Comparison of ENCODE assay signal across 17 cellular contexts in genomic region chr5:132303589-132303988, GRCh38. TPM values are rescaled to one million over a fixed set of nuclear protein-coding genes. Genes with fewer than 3 reads are reported as not detected.
DNase-seq lines count a peak whose midpoint lies in the region; ATAC-seq and TF ChIP-seq lines count a peak whose summit lies in the region.
"Had no signal": no experiment of that assay in that cellular context is flagged by ENCODE, and none has a peak within 500 bp of the region (broad histone marks: within the 10 kb centered on the region; RNA-seq: fewer than 3 reads in every experiment).

No MANE protein-coding gene starts in this region.

- no peaks in the 10 kb centered on the region for H3K4me1 Mint-ChIP-seq in stimulated activated effector memory CD8-positive, alpha-beta T cell treated with anti-CD3 and anti-CD28 coated beads, Interleukin-12 subunit alpha, Interleukin-12 subunit beta, amount 100 ng/mL, for 72 hours
- H3K4me1 Mint-ChIP-seq in activated T-helper 1 cell treated with anti-CD3 and anti-CD28 coated beads, Interleukin-12 subunit alpha, Interleukin-12 subunit beta, Interleukin-2, Interleukin-4 antibody, amounts not matched to agents 30 ng/mL and 10 ng/mL and 1 ng/mL, durations not matched to agents 14 hours and 24 hours and 36 hours (ENCODE audit: low read depth), result no peaks in the 10 kb centered on the region
- H3K4me1 Mint-ChIP-seq: CD4-positive, alpha-beta memory T cell had no signal

- POLR2A ChIA-PET in IMR-90 (lab: Charles Lee; ENCODE audit: unreplicated experiment), result no interaction called here
- POLR2A ChIA-PET in OCI-LY7 (lab: Charles Lee), result interaction anchor here (0.6 to 1.2 kb wide), 3 partner anchors 12 to 31 kb away, joined by 3 to 5 read pairs (median 3); no protein-coding TSS in a partner anchor

- no peak overlapping the region for H3K23ac ChIP-seq in IMR-90 (ENCODE audit: low read depth, low read length)

- H3K36me3 ChIP-seq in IMR-90 (ENCODE audit: control insufficient read depth, insufficient read depth, low read length) (no peaks in the 10 kb centered on the region), neutrophil (peaks cover 26% of the 10 kb centered on the region), esophagus squamous epithelium (no peaks in the 10 kb centered on the region), OCI-LY7 (ENCODE audit: insufficient read depth, low read length) (no peaks in the 10 kb centered on the region)
- H3K36me3 ChIP-seq: HAP-1 had no signal

- dilution Hi-C loops in IMR-90 (cut with HindIII; ENCODE audit: low sequenced_read_pairs, unreplicated experiment), result no loop called here

- no peak overlapping the region for H3K14ac ChIP-seq in IMR-90 (replicated peaks; ENCODE audit: low read depth, low read length)

- peaks cover 5% of the 10 kb centered on the region for H3K9me3 Mint-ChIP-seq in stimulated activated effector memory CD8-positive, alpha-beta T cell treated with anti-CD3 and anti-CD28 coated beads, Interleukin-12 subunit alpha, Interleukin-12 subunit beta, amount 100 ng/mL, for 72 hours
- H3K9me3 Mint-ChIP-seq in activated T-helper 1 cell treated with anti-CD3 and anti-CD28 coated beads, Interleukin-12 subunit alpha, Interleukin-12 subunit beta, Interleukin-2, Interleukin-4 antibody, amounts not matched to agents 30 ng/mL and 10 ng/mL and 1 ng/mL, durations not matched to agents 14 hours and 24 hours and 36 hours, result peaks cover 7% of the 10 kb centered on the region

- H3K56ac ChIP-seq in IMR-90 (ENCODE audit: extremely low read depth, insufficient read depth, low read length), result no peak overlapping the region

- H3K79me2 ChIP-seq in OCI-LY7 (ENCODE audit: insufficient read depth, low read depth, low read length), result no peaks in the 10 kb centered on the region

- H2BK15ac ChIP-seq in IMR-90 (ENCODE audit: low read depth, low read length), result no peak overlapping the region

- in situ Hi-C loops in IMR-90 (cut with MboI; ENCODE audit: low sequenced_read_pairs), result no loop called here

- H4K8ac ChIP-seq in IMR-90 (ENCODE audit: low read depth in 2 of 2, low read length in 2 of 2), result no peak overlapping the region; a peak in 1 of 4 replicates

- no peak overlapping the region for H2AK5ac ChIP-seq in IMR-90 (ENCODE audit: low read depth, low read length)

- H2BK20ac ChIP-seq in IMR-90 (ENCODE audit: low read depth, low read length), result no peak overlapping the region

- ATAC-seq in IMR-90 (ENCODE audit: low read depth), result no peak
- no peak for ATAC-seq in stimulated activated effector memory CD8-positive, alpha-beta T cell treated with anti-CD3 and anti-CD28 coated beads, Interleukin-12 subunit alpha, Interleukin-12 subunit beta, amount 100 ng/mL, for 72 hours
- ATAC-seq: HepG2 had no signal

- no CpG with 5 or more reads among the region's 6 CpGs for WGBS in IMR-90 (ENCODE audit: extremely low coverage in 2 of 2, insufficient read length in 1 of 2), 2 experiments
- 90 to 95% methylated on average over 5 of the region's 6 CpGs for WGBS in esophagus squamous epithelium, 2 donors

- peaks cover 12% of the 10 kb centered on the region; the same call in 1 of the 2 replicates for H3K9me1 ChIP-seq in IMR-90 (ENCODE audit: insufficient read depth, low read length)

- no peak overlapping the region for H3K27ac Mint-ChIP-seq in stimulated activated effector memory CD8-positive, alpha-beta T cell treated with anti-CD3 and anti-CD28 coated beads, Interleukin-12 subunit alpha, Interleukin-12 subunit beta, amount 100 ng/mL, for 72 hours
- H3K27ac Mint-ChIP-seq in activated T-helper 1 cell treated with anti-CD3 and anti-CD28 coated beads, Interleukin-12 subunit alpha, Interleukin-12 subunit beta, Interleukin-2, Interleukin-4 antibody, amounts not matched to agents 30 ng/mL and 10 ng/mL and 1 ng/mL, durations not matched to agents 14 hours and 24 hours and 36 hours, result no peak overlapping the region

- H4K5ac ChIP-seq in IMR-90 (ENCODE audit: low read depth, low read length), result no peak overlapping the region

- peak overlapping the region; percentile 14 for H2AFZ ChIP-seq in IMR-90 (replicated peaks; ENCODE audit: low read length, poor library complexity)
- H2AFZ ChIP-seq in OCI-LY7 (ENCODE audit: low read length), result no peak overlapping the region

- no peak for DNase-seq in IMR-90
- no peak for DNase-seq in esophagus squamous epithelium (lab: John Stamatoyannopoulos, UW)
- DNase-seq in stimulated activated effector memory CD8-positive, alpha-beta T cell treated with anti-CD3 and anti-CD28 coated beads, Interleukin-12 subunit alpha, Interleukin-12 subunit beta, amount 100 ng/mL, for 72 hours (ENCODE audit: low spot score in 2 of 2), result no peak
- DNase-seq in activated T-helper 1 cell treated with anti-CD3 and anti-CD28 coated beads, Interleukin-12 subunit alpha, Interleukin-12 subunit beta, Interleukin-2, Interleukin-4 antibody, amounts not matched to agents 30 ng/mL and 10 ng/mL and 1 ng/mL, durations not matched to agents 14 hours and 24 hours and 36 hours (ENCODE audit: low spot score), result no peak
- no peak for DNase-seq in OCI-LY7 (ENCODE audit: low spot score)
- DNase-seq: ACHN; CD4-positive, alpha-beta memory T cell; DMS79 treated with DMSO at 0.1 percent for 48 hours; EL; GOT3 had no signal

- CTCF ChIA-PET in IMR-90 (lab: Yijun Ruan, JAX), result no interaction called here
- CTCF ChIA-PET in OCI-LY7 (lab: Charles Lee; ENCODE audit: unreplicated experiment), result no interaction called here

- H3K4me3 ChIP-seq in IMR-90 (ENCODE audit: insufficient read depth, low read depth, low read length) (no peak overlapping the region), neutrophil (ENCODE audit: low read depth in 1 of 2, low read length in 1 of 2) (no peak overlapping the region), esophagus squamous epithelium (no peak overlapping the region), OCI-LY7 (ENCODE audit: low read depth, low read length, poor library complexity, severe bottlenecking) (no peak overlapping the region)
- H3K4me3 ChIP-seq: BLaER1 treated with 17β-estradiol and CSF1 and Interleukin-3, amounts not matched to agents 10 nM and 100 nM; HAP-1 had no signal

- H3K4me2 ChIP-seq in IMR-90 (ENCODE audit: low read depth, low read length) (no peak overlapping the region), OCI-LY7 (ENCODE audit: low read length) (no peak overlapping the region)
- H3K4me2 ChIP-seq: BLaER1 treated with 17β-estradiol and CSF1 and Interleukin-3, amounts not matched to agents 10 nM and 100 nM had no signal

- H3K4me3 Mint-ChIP-seq in stimulated activated effector memory CD8-positive, alpha-beta T cell treated with anti-CD3 and anti-CD28 coated beads, Interleukin-12 subunit alpha, Interleukin-12 subunit beta, amount 100 ng/mL, for 72 hours, result no peak overlapping the region
- H3K4me3 Mint-ChIP-seq in activated T-helper 1 cell treated with anti-CD3 and anti-CD28 coated beads, Interleukin-12 subunit alpha, Interleukin-12 subunit beta, Interleukin-2, Interleukin-4 antibody, amounts not matched to agents 30 ng/mL and 10 ng/mL and 1 ng/mL, durations not matched to agents 14 hours and 24 hours and 36 hours, result no peak overlapping the region

- no peak overlapping the region for H3K4ac ChIP-seq in IMR-90 (ENCODE audit: low read depth, low read length)

- BruUV-seq in IMR-90 (replicated peaks; lab: Mats Ljungman, UMichigan) (no TSS peak), OCI-LY7 (replicated peaks; lab: Mats Ljungman, UMichigan) (no TSS peak)

- no peak for TF ChIP-seq CTCF in C4-2B (conservative IDR thresholded peaks at IDR 0.05)
- no peak for TF ChIP-seq CTCF in IMR-90 (conservative IDR thresholded peaks at IDR 0.05; ENCODE audit: low read depth, low read length)
- no peak for TF ChIP-seq CTCF in VCaP (conservative IDR thresholded peaks at IDR 0.05)
- no peak for TF ChIP-seq CTCF in neutrophil (IDR thresholded peaks at IDR 0.05)
- no peak for TF ChIP-seq CTCF in esophagus squamous epithelium (IDR thresholded peaks at IDR 0.05)
- TF ChIP-seq CTCF in OCI-LY7 (conservative IDR thresholded peaks at IDR 0.05; ENCODE audit: low read length), result no peak

- H3K27me3 ChIP-seq in IMR-90 (ENCODE audit: control insufficient read depth, insufficient read depth, low read length) (no peaks in the 10 kb centered on the region), neutrophil (no peaks in the 10 kb centered on the region), esophagus squamous epithelium (no peaks in the 10 kb centered on the region)
- H3K27me3 ChIP-seq: BLaER1 treated with 17β-estradiol and CSF1 and Interleukin-3, amounts not matched to agents 10 nM and 100 nM had no signal

- H3K9me3 ChIP-seq in IMR-90 (ENCODE audit: control insufficient read depth, insufficient read depth, low read length) (no peaks in the 10 kb centered on the region; the same call in 1 of the 2 replicates), neutrophil (no peaks in the 10 kb centered on the region), esophagus squamous epithelium (no peaks in the 10 kb centered on the region), OCI-LY7 (ENCODE audit: low read length) (no peaks in the 10 kb centered on the region)

- no peak overlapping the region for H4K91ac ChIP-seq in IMR-90 (ENCODE audit: insufficient read depth, low read depth, low read length)

- TF ChIP-seq POLR2A in IMR-90 (IDR thresholded peaks at IDR 0.05; ENCODE audit: low read depth, low read length) (no peak), esophagus squamous epithelium (IDR thresholded peaks at IDR 0.05) (no peak)

- H2AK9ac ChIP-seq in IMR-90 (replicated peaks; ENCODE audit: low read depth, low read length, poor library complexity), result no peak overlapping the region

- H3K27me3 Mint-ChIP-seq in activated T-helper 1 cell treated with anti-CD3 and anti-CD28 coated beads, Interleukin-12 subunit alpha, Interleukin-12 subunit beta, Interleukin-2, Interleukin-4 antibody, amounts not matched to agents 30 ng/mL and 10 ng/mL and 1 ng/mL, durations not matched to agents 14 hours and 24 hours and 36 hours (ENCODE audit: insufficient read depth), result peaks cover 3% of the 10 kb centered on the region

- H3K18ac ChIP-seq in IMR-90 (ENCODE audit: low read depth, low read length), result no peak overlapping the region

- intact Hi-C loops in IMR-90 (cut with micrococcal nuclease) (no loop called here), esophagus squamous epithelium (cut with DNase I) (no loop called here), OCI-LY7 (cut with micrococcal nuclease; ENCODE audit: unreplicated experiment) (no loop called here)
- intact Hi-C loops in activated T-helper 1 cell treated with anti-CD3 and anti-CD28 coated beads, Interleukin-12 subunit alpha, Interleukin-12 subunit beta, Interleukin-2, Interleukin-4 antibody, amounts not matched to agents 30 ng/mL and 10 ng/mL and 1 ng/mL, durations not matched to agents 14 hours and 24 hours and 36 hours (cut with micrococcal nuclease), result no loop called here

- H3K79me1 ChIP-seq in IMR-90 (ENCODE audit: low read depth in 1 of 2, low read length in 2 of 2), result peaks cover 30 to 40% of the 10 kb centered on the region in 2 experiments

- H2BK120ac ChIP-seq in IMR-90 (ENCODE audit: low read depth, low read length), result no peak overlapping the region

- H4K20me1 ChIP-seq in IMR-90 (ENCODE audit: insufficient read depth, low read length) (no peaks in the 10 kb centered on the region), OCI-LY7 (ENCODE audit: insufficient read depth, low read length) (no peaks in the 10 kb centered on the region)

- H3K27ac ChIP-seq in C4-2B (peak overlapping the region; percentile 12; the same call in 1 of the 2 replicates), IMR-90 (ENCODE audit: insufficient read depth, low read length) (no peak overlapping the region), VCaP (peak overlapping the region; percentile 68; the same call in 1 of the 2 replicates), neutrophil (peak overlapping the region; percentile 13), esophagus squamous epithelium (no peak overlapping the region), OCI-LY7 (ENCODE audit: low read depth, low read length, poor library complexity, severe bottlenecking) (no peak overlapping the region)
- H3K27ac ChIP-seq: BLaER1 treated with 17β-estradiol and CSF1 and Interleukin-3, amounts not matched to agents 10 nM and 100 nM had no signal

- no peak for TF ChIP-seq RAD21 in IMR-90 (IDR thresholded peaks at IDR 0.05; ENCODE audit: low read length)

- H3K4me1 ChIP-seq in IMR-90 (ENCODE audit: control insufficient read depth, insufficient read depth, low read length) (no peaks in the 10 kb centered on the region), neutrophil (ENCODE audit: control insufficient read depth in 1 of 2, insufficient read depth in 1 of 2, low read depth in 1 of 2, low read length in 1 of 2) (peaks cover 47 to 53% of the 10 kb centered on the region in 2 experiments), esophagus squamous epithelium (no peaks in the 10 kb centered on the region), OCI-LY7 (ENCODE audit: insufficient read depth, low read length, poor library complexity, severe bottlenecking) (no peaks in the 10 kb centered on the region)

- H2BK5ac ChIP-seq in IMR-90 (ENCODE audit: low read depth, low read length, poor library complexity, severe bottlenecking), result no peak overlapping the region

- H3K9ac ChIP-seq in IMR-90 (ENCODE audit: low read depth, low read length), result no peak overlapping the region
- H3K9ac ChIP-seq: BLaER1 treated with 17β-estradiol and CSF1 and Interleukin-3, amounts not matched to agents 10 nM and 100 nM had no signal

- H3K36me3 Mint-ChIP-seq in stimulated activated effector memory CD8-positive, alpha-beta T cell treated with anti-CD3 and anti-CD28 coated beads, Interleukin-12 subunit alpha, Interleukin-12 subunit beta, amount 100 ng/mL, for 72 hours, result no peaks in the 10 kb centered on the region
- peaks cover 4% of the 10 kb centered on the region for H3K36me3 Mint-ChIP-seq in activated T-helper 1 cell treated with anti-CD3 and anti-CD28 coated beads, Interleukin-12 subunit alpha, Interleukin-12 subunit beta, Interleukin-2, Interleukin-4 antibody, amounts not matched to agents 30 ng/mL and 10 ng/mL and 1 ng/mL, durations not matched to agents 14 hours and 24 hours and 36 hours (ENCODE audit: low read depth)

- no peaks in the 10 kb centered on the region for H3K9me2 ChIP-seq in OCI-LY7 (ENCODE audit: insufficient read depth, low read length)

RNA-seq across cellular contexts. Expression of gene SLC22A4, which starts 9.4 kb away (rescaled TPM):
- 2.8 and 3.2 TPM in 2 replicates for total RNA-seq in IMR-90 (2012; rRNA removed)
- polyA plus RNA-seq in IMR-90 (2012; rRNA removed), result 2.5 and 2.6 TPM in 2 replicates
- polyA plus RNA-seq in IMR-90 (2012; cell fraction: cytosol; rRNA removed), result 1.2 and 2.1 TPM in 2 replicates
- polyA plus RNA-seq in IMR-90 (2012; cell fraction: nucleus; rRNA removed; ENCODE audit: low replicate concordance), result 7.0 and 12.7 TPM in 2 replicates
- under 1 TPM in 3 of 4 donors, not detected in 1; 0.11 to 0.79 (median 0.38) TPM for total RNA-seq in esophagus squamous epithelium
- 1.6 and 2.6 TPM in 2 replicates for total RNA-seq in activated T-helper 1 cell treated with anti-CD3 and anti-CD28 coated beads, Interleukin-12 subunit alpha, Interleukin-12 subunit beta, Interleukin-2, Interleukin-4 antibody, amounts not matched to agents 30 ng/mL and 10 ng/mL and 1 ng/mL, durations not matched to agents 14 hours and 24 hours and 36 hours
- not detected in 2 replicates for total RNA-seq in OCI-LY7 (2014; rRNA removed; shearing (Covaris generic))
- total RNA-seq in OCI-LY7 (2022), result not detected in 2 replicates
- polyA plus RNA-seq: CD4-positive, alpha-beta memory T cell had no signal

RNA-seq across cellular contexts. Expression of gene PDLIM4, which starts 46.1 kb away (rescaled TPM):
- total RNA-seq in IMR-90 (2012; rRNA removed), result 61.1 and 97.5 TPM in 2 replicates
- 214 and 225 TPM in 2 replicates for polyA plus RNA-seq in IMR-90 (2012; rRNA removed)
- polyA plus RNA-seq in IMR-90 (2012; cell fraction: cytosol; rRNA removed), result 62.0 and 132 TPM in 2 replicates
- polyA plus RNA-seq in IMR-90 (2012; cell fraction: nucleus; rRNA removed; ENCODE audit: low replicate concordance), result 199 and 416 TPM in 2 replicates
- total RNA-seq in esophagus squamous epithelium, result 10 to 100 TPM; 16.5 to 79.2 (median 47.7) TPM
- 1.4 and 2.0 TPM in 2 replicates for total RNA-seq in activated T-helper 1 cell treated with anti-CD3 and anti-CD28 coated beads, Interleukin-12 subunit alpha, Interleukin-12 subunit beta, Interleukin-2, Interleukin-4 antibody, amounts not matched to agents 30 ng/mL and 10 ng/mL and 1 ng/mL, durations not matched to agents 14 hours and 24 hours and 36 hours
- total RNA-seq in OCI-LY7 (2014; rRNA removed; shearing (Covaris generic)), result not detected in 2 replicates
- not detected in 2 replicates for total RNA-seq in OCI-LY7 (2022)
- total RNA-seq: A172; CD4-positive, alpha-beta memory T cell had no signal
- polyA plus RNA-seq: CD4-positive, alpha-beta memory T cell had no signal

Comparison
In these comparisons a context has a peak if more than half of its experiments do, and no peak if none do; other contexts are left out.
1. H3K27ac ChIP-seq: peak in C4-2B (single experiment), VCaP (single experiment) and neutrophil (single experiment); none in IMR-90 (single experiment), esophagus squamous epithelium (0 of 4) and OCI-LY7 (single experiment).